15 cellular contexts compared by ENCODE assay signal in genomic region chr12:121807656-121808347, GRCh38. TPM values are rescaled to one million over a fixed set of nuclear protein-coding genes. Genes with fewer than 3 reads are reported as not detected.
DNase-seq lines count a peak whose midpoint lies in the region; ATAC-seq and TF ChIP-seq lines count a peak whose summit lies in the region.
"Had no signal": no experiment of that assay in that cellular context is flagged by ENCODE, and none has a peak within 500 bp of the region (broad histone marks: within the 10 kb centered on the region; RNA-seq: fewer than 3 reads in every experiment).

No MANE protein-coding gene starts in this region.

- no peak for DNase-seq in activated T-cell treated with anti-CD3 and anti-CD28 coated beads, Interleukin-2, amount 50 U/mL, for 24 hours
- DNase-seq in activated T-cell treated with anti-CD3 and anti-CD28 coated beads for 4 hours (no peak), T-cell (no peak), hepatocyte (ENCODE audit: low spot score) (no peak), Right ventricle myocardium superior (no peak), 8988T (no peak)
- DNase-seq: ACHN; activated CD8-positive, alpha-beta memory T cell treated with anti-CD3 and anti-CD28 coated beads, Interleukin-2, amount 50 U/mL, for 4 hours; DMS153; kidney glomerular epithelial cell; NCI-H1694 treated with DMSO at 0.1 percent for 48 hours had no signal

- H3K4me3 Mint-ChIP-seq in activated T-cell treated with anti-CD3 and anti-CD28 coated beads, Interleukin-2, amount 50 U/mL, for 24 hours = peak overlapping the region; percentile 93
- peak overlapping the region; percentile 92 to 98 (median 98) for H3K4me3 Mint-ChIP-seq in T-cell

- H3K36me3 ChIP-seq in hepatocyte (replicated peaks; ENCODE audit: insufficient read depth, low read depth) (no peaks in the 10 kb centered on the region), subcutaneous abdominal adipose tissue (ENCODE audit: control insufficient read depth in 5 of 5, insufficient read depth in 5 of 5, low read length in 5 of 5) (peaks cover 0 to 41% (median 33%) of the 10 kb centered on the region in 5 donors)

- POLR2A ChIA-PET in T-cell (lab: Charles Lee) = interaction anchor here in 1 of 2 donors (0.5 to 0.7 kb wide), 3 partner anchors 12 to 228 kb away, joined by 3 to 4 read pairs (median 3); partner anchors contain the start of gene PSMD9

- H3K4me3 ChIP-seq in hepatocyte = no peak overlapping the region
- H3K4me3 ChIP-seq in subcutaneous abdominal adipose tissue (ENCODE audit: low read depth in 1 of 5, low read length in 5 of 5) = no peak overlapping the region

- H3K9me3 Mint-ChIP-seq in activated T-cell treated with anti-CD3 and anti-CD28 coated beads, Interleukin-2, amount 50 U/mL, for 24 hours = no peaks in the 10 kb centered on the region
- no peaks in the 10 kb centered on the region for H3K9me3 Mint-ChIP-seq in T-cell

- 95% methylated on average over 12 of the region's 14 CpGs for WGBS in hepatocyte (ENCODE audit: low lambda C conversion rate, missing lambda C conversion rate)

- intact Hi-C loops in Right ventricle myocardium superior (cut with DNase I) = no loop called here

- no peaks in the 10 kb centered on the region for H3K27me3 Mint-ChIP-seq in activated T-cell treated with anti-CD3 and anti-CD28 coated beads, Interleukin-2, amount 50 U/mL, for 24 hours
- no peaks in the 10 kb centered on the region for H3K27me3 Mint-ChIP-seq in T-cell

- H3K27ac ChIP-seq in hepatocyte (no peak overlapping the region), subcutaneous abdominal adipose tissue (ENCODE audit: low read depth, low read length) (peak overlapping the region; percentile 76)
- H3K27ac ChIP-seq: suprapubic skin had no signal

- peak overlapping the region; percentile 97 for H3K4me2 ChIP-seq in hepatocyte

- no peak for TF ChIP-seq CTCF in hepatocyte (IDR thresholded peaks at IDR 0.05; ENCODE audit: poor library complexity)

- ATAC-seq in T-cell (replicated peaks in 1 of 4) (no peak), Right ventricle myocardium superior (ENCODE audit: poor library complexity) (no peak), GM19328 (IDR thresholded peaks at IDR 0.05; ENCODE audit: unreplicated experiment) (no peak)
- ATAC-seq: right cardiac atrium had no signal

- H4K20me1 ChIP-seq in hepatocyte (ENCODE audit: insufficient read depth, poor library complexity, severe bottlenecking) = peaks cover 33% of the 10 kb centered on the region

- H3K4me1 ChIP-seq in hepatocyte (ENCODE audit: insufficient read depth) (peaks cover 35% of the 10 kb centered on the region), subcutaneous abdominal adipose tissue (ENCODE audit: control insufficient read depth in 5 of 5, insufficient read depth in 5 of 5, low read length in 5 of 5) (peaks cover 13 to 63% (median 60%) of the 10 kb centered on the region in 5 donors)

- H2AFZ ChIP-seq in hepatocyte = no peak overlapping the region

- CTCF ChIA-PET in T-cell (lab: Charles Lee) = interaction anchor here (0.6 to 13.1 kb wide), 4 partner anchors 12 to 116 kb away, joined by 3 to 344 read pairs (median 48); partner anchors contain the start of gene RHOF (in 2 of the 2)

- peaks cover 80% of the 10 kb centered on the region for H3K36me3 Mint-ChIP-seq in activated T-cell treated with anti-CD3 and anti-CD28 coated beads, Interleukin-2, amount 50 U/mL, for 24 hours (ENCODE audit: low read depth)
- peaks cover 23% of the 10 kb centered on the region for H3K36me3 Mint-ChIP-seq in T-cell

- H3K9me2 ChIP-seq in hepatocyte (replicated peaks; ENCODE audit: insufficient read depth) = no peaks in the 10 kb centered on the region

- no peak overlapping the region for H3K9ac ChIP-seq in subcutaneous abdominal adipose tissue (ENCODE audit: low read length in 5 of 5)

- H3K27me3 ChIP-seq in hepatocyte (no peaks in the 10 kb centered on the region), subcutaneous abdominal adipose tissue (ENCODE audit: control insufficient read depth in 5 of 5, insufficient read depth in 4 of 5, low read length in 5 of 5) (no peaks in the 10 kb centered on the region)
- H3K27me3 ChIP-seq: suprapubic skin had no signal

- H3K27ac Mint-ChIP-seq in activated T-cell treated with anti-CD3 and anti-CD28 coated beads, Interleukin-2, amount 50 U/mL, for 24 hours = peak overlapping the region; percentile 76
- peak overlapping the region; percentile 79 to 82 for H3K27ac Mint-ChIP-seq in T-cell

- H3K9me3 ChIP-seq in hepatocyte (ENCODE audit: low read depth) (no peaks in the 10 kb centered on the region), subcutaneous abdominal adipose tissue (ENCODE audit: control insufficient read depth in 5 of 5, low read length in 5 of 5) (no peaks in the 10 kb centered on the region)
- H3K9me3 ChIP-seq: suprapubic skin had no signal

- H3K79me2 ChIP-seq in hepatocyte = peaks cover 83% of the 10 kb centered on the region

- peaks cover 53% of the 10 kb centered on the region for H3K4me1 Mint-ChIP-seq in activated T-cell treated with anti-CD3 and anti-CD28 coated beads, Interleukin-2, amount 50 U/mL, for 24 hours (ENCODE audit: low read depth)
- peaks cover 42 to 61% (median 44%) of the 10 kb centered on the region in 3 donors for H3K4me1 Mint-ChIP-seq in T-cell

RNA-seq across cellular contexts. Expression of gene SETD1B, which starts 4.0 kb away (rescaled TPM):
- total RNA-seq in T-cell = 100 to 1,000 TPM in 1 of 5 donors, 10 to 100 TPM in 4; 87.7 to 106 (median 96.0) TPM
- total RNA-seq in hepatocyte = 2.7 and 3.8 TPM in 2 replicates
- 2.5 and 2.7 TPM in 2 replicates for polyA plus RNA-seq in hepatocyte
- 8.6 TPM for total RNA-seq in Right ventricle myocardium superior

RNA-seq across cellular contexts. Expression of gene RHOF, which starts 14.3 kb away (rescaled TPM):
- total RNA-seq in T-cell (100 to 1,000 TPM; 137 to 158 (median 145) TPM), hepatocyte (38.7 and 45.3 TPM in 2 replicates), Right ventricle myocardium superior (41.8 TPM)
- polyA plus RNA-seq in hepatocyte = 40.4 and 43.6 TPM in 2 replicates

RNA-seq across cellular contexts. Expression of gene HPD, which starts 50.9 kb away (rescaled TPM):
- total RNA-seq in T-cell = under 1 TPM in 3 of 5 donors, not detected in 2; 0.39 to 0.92 (median 0.58) TPM
- 35.8 and 39.2 TPM in 2 replicates for total RNA-seq in hepatocyte
- 9.2 and 20.9 TPM in 2 replicates for polyA plus RNA-seq in hepatocyte
- 2.7 TPM for total RNA-seq in Right ventricle myocardium superior
